Comparison of ENCODE assay signal across 21 cellular contexts in genomic region chr3:193767353-193768068, GRCh38.
"Had no signal": no experiment of that assay in that cellular context is flagged by ENCODE, and none has a peak within 500 bp of the region (broad histone marks: within the 10 kb centered on the region; RNA-seq: fewer than 3 reads in every experiment).

No MANE protein-coding gene starts in this region.

- H3K4me3 Mint-ChIP-seq: activated naive CD4-positive, alpha-beta T cell treated with anti-CD3 and anti-CD28 coated beads for 36 hours; activated naive CD8-positive, alpha-beta T cell treated with anti-CD3 and anti-CD28 coated beads, Interleukin-2, amount 10 ng/mL, durations not matched to agents 7 days and 5 days; activated T-cell treated with anti-CD3 and anti-CD28 coated beads, Interleukin-2, amount 50 U/mL, for 4 hours; naive B cell; neural progenitor cell; T-cell; T-helper 2 cell treated with Interferon-gamma antibody and Interleukin-4, amounts not matched to agents 5 μg/mL and 100 μg/mL, for 36 hours had no signal

- H3K27ac Mint-ChIP-seq: activated naive CD4-positive, alpha-beta T cell treated with anti-CD3 and anti-CD28 coated beads for 36 hours; activated naive CD8-positive, alpha-beta T cell treated with anti-CD3 and anti-CD28 coated beads, Interleukin-2, amount 10 ng/mL, durations not matched to agents 7 days and 5 days; activated T-helper 2 cell treated with anti-CD3 and anti-CD28 coated beads, Interferon-gamma antibody, Interleukin-2, Interleukin-4, amounts not matched to agents 10 μg/mL and 5 μg/mL and 100 μg/mL, durations not matched to agents 14 hours and 24 hours and 36 hours; neural progenitor cell; progenitor cell of endocrine pancreas; T-cell; T-helper 2 cell treated with Interferon-gamma antibody and Interleukin-4, amounts not matched to agents 5 μg/mL and 100 μg/mL, for 36 hours had no signal

- H3K9me3 ChIP-seq: upper lobe of right lung had no signal

- H3K27ac ChIP-seq: coronary artery, foreskin keratinocyte, neural progenitor cell, upper lobe of right lung, WERI-Rb-1 had no signal

- ATAC-seq: activated T-cell treated with anti-CD3 and anti-CD28 coated beads, Interleukin-2, amount 50 U/mL, for 4 hours; stimulated activated naive CD8-positive, alpha-beta T cell treated with anti-CD3 and anti-CD28 coated beads, Interleukin-15, Interleukin-2, amounts not matched to agents 100 U/mL and 50 U/mL, for 24 hours; T-cell; upper lobe of right lung had no signal

- H3K9ac ChIP-seq: neural progenitor cell had no signal

- H3K4me1 ChIP-seq: foreskin keratinocyte, upper lobe of right lung had no signal

- H3K36me3 ChIP-seq: neural progenitor cell, upper lobe of right lung, WERI-Rb-1 had no signal

- H3K27me3 ChIP-seq: neural progenitor cell, upper lobe of right lung had no signal

- H3K9me3 Mint-ChIP-seq: activated naive CD4-positive, alpha-beta T cell treated with anti-CD3 and anti-CD28 coated beads for 36 hours; activated naive CD8-positive, alpha-beta T cell treated with anti-CD3 and anti-CD28 coated beads, Interleukin-2, amount 10 ng/mL, durations not matched to agents 7 days and 5 days; activated T-cell treated with anti-CD3 and anti-CD28 coated beads, Interleukin-2, amount 50 U/mL, for 4 hours; activated T-helper 2 cell treated with anti-CD3 and anti-CD28 coated beads, Interferon-gamma antibody, Interleukin-2, Interleukin-4, amounts not matched to agents 10 μg/mL and 5 μg/mL and 100 μg/mL, durations not matched to agents 14 hours and 24 hours and 36 hours; naive B cell; T-cell; T-helper 2 cell treated with Interferon-gamma antibody and Interleukin-4, amounts not matched to agents 5 μg/mL and 100 μg/mL, for 36 hours had no signal

- DNase-seq: activated CD4-positive, CD25-positive, alpha-beta regulatory T cell treated with anti-CD3 and anti-CD28 coated beads, Interleukin-2, amount 50 U/mL, for 72 hours; activated CD8-positive, alpha-beta memory T cell treated with anti-CD3 and anti-CD28 coated beads, Interleukin-2, amount 50 U/mL, for 48 hours; activated naive CD4-positive, alpha-beta T cell treated with anti-CD3 and anti-CD28 coated beads for 36 hours; activated naive CD8-positive, alpha-beta T cell treated with anti-CD3 and anti-CD28 coated beads, Interleukin-2, amount 10 ng/mL, durations not matched to agents 7 days and 5 days; activated T-cell treated with anti-CD3 and anti-CD28 coated beads, Interleukin-2, amount 50 U/mL, for 4 hours; amniotic stem cell; cerebellar nuclear complex; hippocampal formation; naive B cell; stimulated activated CD4-positive, alpha-beta T cell treated with anti-CD3 and anti-CD28 coated beads, Interleukin-12 subunit alpha, Interleukin-12 subunit beta, amount 100 ng/mL, for 4 hours; stimulated activated CD4-positive, alpha-beta T cell treated with anti-CD3 and anti-CD28 coated beads, Interleukin-4, amount 100 ng/mL, for 4 hours; stimulated activated naive CD8-positive, alpha-beta T cell treated with anti-CD3 and anti-CD28 coated beads, Interleukin-15, Interleukin-2, amounts not matched to agents 100 U/mL and 50 U/mL, for 24 hours; T-cell; upper lobe of right lung; WERI-Rb-1 had no signal

- H3K4me3 ChIP-seq: coronary artery, neural progenitor cell, upper lobe of right lung had no signal

- H3K36me3 Mint-ChIP-seq: activated naive CD8-positive, alpha-beta T cell treated with anti-CD3 and anti-CD28 coated beads, Interleukin-2, amount 10 ng/mL, durations not matched to agents 7 days and 5 days; naive B cell; neural progenitor cell; T-cell had no signal

- H3K4me1 Mint-ChIP-seq: activated naive CD8-positive, alpha-beta T cell treated with anti-CD3 and anti-CD28 coated beads, Interleukin-2, amount 10 ng/mL, durations not matched to agents 7 days and 5 days; T-cell had no signal
